ENCODE assay signal across 15 cellular contexts in the genomic region with DNA sequence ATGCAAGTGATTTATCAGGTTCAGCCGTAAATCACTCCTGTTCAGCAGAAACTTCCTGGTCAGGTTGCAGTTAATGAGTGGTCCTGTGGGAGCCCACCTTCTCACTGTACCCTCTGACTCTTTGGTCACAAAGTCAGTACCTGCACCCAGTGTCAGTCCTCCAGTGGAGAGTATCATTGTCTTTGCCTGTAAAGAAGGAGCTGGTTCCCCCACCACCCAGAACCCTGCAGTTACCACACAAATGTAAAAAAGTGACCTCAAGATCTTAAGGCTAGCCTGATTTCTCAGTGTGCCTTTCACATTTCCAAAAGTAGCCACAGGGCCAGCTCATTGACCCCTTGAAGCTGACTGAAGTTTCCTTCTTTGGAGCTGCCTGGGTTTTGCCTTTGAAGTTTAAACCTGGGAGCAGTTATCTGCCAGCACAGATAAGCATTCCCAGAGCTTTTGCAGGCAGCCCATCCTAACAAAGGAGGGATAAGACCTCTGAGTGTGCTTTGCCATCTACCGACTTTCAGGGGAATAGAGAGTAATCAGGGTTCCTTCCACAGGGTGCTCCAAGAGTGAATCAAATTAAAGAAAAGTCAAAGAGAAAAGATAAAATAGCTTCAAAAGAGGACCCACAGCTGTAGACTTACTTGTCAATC.
DNase-seq lines count a peak whose midpoint lies in the region; TF ChIP-seq lines count a peak whose summit lies in the region.
"Had no signal": no experiment of that assay in that cellular context is flagged by ENCODE, and none has a peak within 500 bp of the region (broad histone marks: within the 10 kb centered on the region; RNA-seq: fewer than 3 reads in every experiment).

No MANE protein-coding gene starts in this region.

- peak overlapping the region; percentile 44 for H3K27ac Mint-ChIP-seq in endothelial cell (ENCODE audit: unreplicated experiment)
- H3K27ac Mint-ChIP-seq in nephron progenitor cell, result peak overlapping the region; percentile 64
- H3K27ac Mint-ChIP-seq: CD14-positive monocyte had no signal

- no peak for TF ChIP-seq CTCF in endothelial cell (IDR thresholded peaks at IDR 0.05; ENCODE audit: unreplicated experiment)
- no peak for TF ChIP-seq CTCF in nephron progenitor cell (IDR thresholded peaks at IDR 0.05)
- TF ChIP-seq CTCF in tibial artery (IDR thresholded peaks at IDR 0.05), result no peak

- H3K4me3 Mint-ChIP-seq in endothelial cell (ENCODE audit: unreplicated experiment) (no peak overlapping the region), nephron progenitor cell (no peak overlapping the region)
- H3K4me3 Mint-ChIP-seq: CD14-positive monocyte had no signal

- H3K27me3 ChIP-seq in H7 (ENCODE audit: control insufficient read depth, insufficient read depth, low read length), result no peaks in the 10 kb centered on the region
- H3K27me3 ChIP-seq in tibial artery, result no peaks in the 10 kb centered on the region
- H3K27me3 ChIP-seq: MG63 had no signal

- H3K36me3 Mint-ChIP-seq in endothelial cell (ENCODE audit: low read depth, unreplicated experiment), result no peaks in the 10 kb centered on the region
- H3K36me3 Mint-ChIP-seq in nephron progenitor cell (ENCODE audit: low read depth), result no peaks in the 10 kb centered on the region
- H3K36me3 Mint-ChIP-seq: CD14-positive monocyte had no signal

- no peaks in the 10 kb centered on the region for H3K9me3 ChIP-seq in tibial artery
- H3K9me3 ChIP-seq: MG63 had no signal

- H3K36me3 ChIP-seq in H7 (replicated peaks; ENCODE audit: control insufficient read depth, insufficient read depth, low read length) (no peaks in the 10 kb centered on the region), tibial artery (no peaks in the 10 kb centered on the region)
- H3K36me3 ChIP-seq: MG63 had no signal

- H3K4me3 ChIP-seq in H7 (ENCODE audit: insufficient read depth, low read depth, low read length), result no peak overlapping the region
- H3K4me3 ChIP-seq in tibial artery, result no peak overlapping the region
- H3K4me3 ChIP-seq: MG63 had no signal

- DNase-seq in H7, result peak; percentile 3
- DNase-seq in SK-N-DZ (ENCODE audit: low spot score), result peak; percentile 4
- peak; percentile 7 for DNase-seq in endothelial cell (ENCODE audit: low spot score)
- DNase-seq in nephron progenitor cell, result peak; percentile 6
- no peak for DNase-seq in germinal center (ENCODE audit: low spot score)
- DNase-seq in SIG-M5 (lab: John Stamatoyannopoulos, UW), result no peak
- DNase-seq in tibial artery, result no peak
- no peak for DNase-seq in dermis blood vessel endothelial cell
- DNase-seq: DMS79; MG63; NCI-H1092 treated with DMSO at 0.1 percent for 48 hours; NCI-H187; NCI-H526 treated with DMSO at 0.1 percent for 48 hours; NK-92 treated with Interleukin-12 subunit alpha and Interleukin-12 subunit beta, amount 100 ng/mL, for 24 hours had no signal

- no peaks in the 10 kb centered on the region for H3K4me1 ChIP-seq in tibial artery

- H3K27me3 Mint-ChIP-seq in endothelial cell (ENCODE audit: unreplicated experiment) (peaks cover 2% of the 10 kb centered on the region), nephron progenitor cell (ENCODE audit: low read depth, poor library complexity) (no peaks in the 10 kb centered on the region)

- H3K4me1 Mint-ChIP-seq in endothelial cell (ENCODE audit: unreplicated experiment) (peaks cover 23% of the 10 kb centered on the region), nephron progenitor cell (peaks cover 19% of the 10 kb centered on the region)
- H3K4me1 Mint-ChIP-seq: CD14-positive monocyte had no signal

- no peak overlapping the region for H3K27ac ChIP-seq in tibial artery

- H3K9me3 Mint-ChIP-seq in endothelial cell (ENCODE audit: unreplicated experiment), result no peaks in the 10 kb centered on the region
- H3K9me3 Mint-ChIP-seq in nephron progenitor cell, result no peaks in the 10 kb centered on the region

- intact Hi-C loops in tibial artery (cut with DNase I; ENCODE audit: low total_unique reads), result no loop called here

Comparison
In these comparisons a context has a peak if more than half of its experiments do, and no peak if none do; other contexts are left out.
1. DNase-seq: peak in H7 (single experiment), SK-N-DZ (single experiment), endothelial cell (single experiment) and nephron progenitor cell (single experiment); none in germinal center (single experiment), SIG-M5 (single experiment), tibial artery (0 of 2) and dermis blood vessel endothelial cell (single experiment).